Comparison of ENCODE assay signal across 24 cellular contexts in genomic region chr12:50617657-50618056, GRCh38.
"Had no signal": no experiment of that assay in that cellular context is flagged by ENCODE, and none has a peak within 500 bp of the region (broad histone marks: within the 10 kb centered on the region; RNA-seq: fewer than 3 reads in every experiment).

No MANE protein-coding gene starts in this region.

- ATAC-seq: activated CD8-positive, alpha-beta memory T cell treated with anti-CD3 and anti-CD28 coated beads, Interleukin-2, amount 10 ng/mL, durations not matched to agents 7 days and 5 days; body of pancreas; T-cell had no signal

- H3K4me3 ChIP-seq: body of pancreas, Peyer's patch had no signal

- H3K36me3 ChIP-seq: Peyer's patch had no signal

- DNase-seq: activated B cell treated with CpG ODN at 0.5 μM for 24 hours; activated CD4-positive, alpha-beta T cell treated with anti-CD3 and anti-CD28 coated beads for 1 hour; activated CD4-positive, alpha-beta T cell treated with anti-CD3 and anti-CD28 coated beads, Interleukin-2, amount 10 ng/mL, durations not matched to agents 24 days and 14 days; activated CD4-positive, alpha-beta T cell treated with anti-CD3 and anti-CD28 coated beads, Interleukin-2, amount 50 U/mL, for 48 hours; activated CD8-positive, alpha-beta memory T cell treated with anti-CD3 and anti-CD28 coated beads, Interleukin-2, amount 10 ng/mL, durations not matched to agents 7 days and 5 days; activated effector memory CD4-positive, alpha-beta T cell treated with Interleukin-2 at 50 U/mL for 16 hours; activated naive CD4-positive, alpha-beta T cell; activated T-cell treated with anti-CD3 and anti-CD28 coated beads, Interleukin-2, amount 50 U/mL, for 24 hours; aorta; body of pancreas; KG1; NCI-H1105; NCI-H1436; NCI-H1694 treated with DMSO at 0.1 percent for 48 hours; NCI-H2029 treated with DMSO at 0.1 percent for 48 hours; NCI-H345; NCI-H510A; NCI-H526 treated with DMSO at 0.1 percent for 48 hours; NCI-H82; Peyer's patch; SHP77 treated with DMSO at 0.1 percent for 48 hours; T-cell; T-helper 2 cell; T1000 had no signal

- H3K9me3 ChIP-seq: body of pancreas, Peyer's patch had no signal

- H3K27me3 ChIP-seq: body of pancreas, Peyer's patch had no signal

- H3K27ac ChIP-seq: body of pancreas had no signal
